12 cellular contexts compared by ENCODE assay signal in the genomic region with DNA sequence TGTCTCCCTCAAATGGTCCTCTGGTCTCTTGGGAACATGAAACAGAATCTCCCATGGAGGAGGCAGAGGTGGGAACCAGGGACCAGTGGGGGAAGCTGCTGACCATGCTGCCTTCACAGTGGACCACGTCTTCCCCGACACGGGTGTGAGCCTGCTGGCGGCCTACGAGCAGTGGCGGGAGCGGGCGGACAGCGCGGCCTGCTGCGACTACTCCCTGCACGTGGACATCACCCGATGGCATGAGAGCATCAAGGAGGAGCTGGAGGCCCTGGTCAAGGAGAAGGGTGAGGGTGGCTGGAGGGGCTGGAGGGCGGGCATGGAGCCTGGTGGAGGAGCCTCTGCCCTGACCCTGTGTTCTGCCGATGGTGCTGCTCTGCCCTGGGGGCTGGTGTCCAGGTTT.
"Had no signal": no experiment of that assay in that cellular context is flagged by ENCODE, and none has a peak within 500 bp of the region (broad histone marks: within the 10 kb centered on the region; RNA-seq: fewer than 3 reads in every experiment).

No MANE protein-coding gene starts in this region.

- H3K27me3 ChIP-seq: ovary had no signal

- H3K9me3 Mint-ChIP-seq: central memory CD8-positive, alpha-beta T cell; natural killer cell had no signal

- H3K36me3 ChIP-seq: ovary, stomach, thoracic aorta, transverse colon had no signal

- H3K4me1 Mint-ChIP-seq: central memory CD8-positive, alpha-beta T cell; immature natural killer cell; natural killer cell; neural crest cell had no signal

- H3K9me3 ChIP-seq: ovary, stomach, thoracic aorta, transverse colon had no signal

- ATAC-seq: esophagus mucosa had no signal

- DNase-seq: effector memory CD4-positive, alpha-beta T cell; natural killer cell; stomach; substantia nigra; transverse colon had no signal

- H3K4me3 ChIP-seq: ovary, stomach, thoracic aorta, transverse colon had no signal

- H3K36me3 Mint-ChIP-seq: immature natural killer cell, natural killer cell had no signal

- H3K27ac Mint-ChIP-seq: immature natural killer cell, natural killer cell, progenitor cell of endocrine pancreas had no signal

- H3K27me3 Mint-ChIP-seq: progenitor cell of endocrine pancreas had no signal

- H3K27ac ChIP-seq: ovary, stomach, thoracic aorta, transverse colon had no signal

- H3K4me3 Mint-ChIP-seq: central memory CD8-positive, alpha-beta T cell; immature natural killer cell; natural killer cell had no signal

- H3K4me1 ChIP-seq: stomach, transverse colon had no signal
